15 cellular contexts compared by ENCODE assay signal in the genomic region with DNA sequence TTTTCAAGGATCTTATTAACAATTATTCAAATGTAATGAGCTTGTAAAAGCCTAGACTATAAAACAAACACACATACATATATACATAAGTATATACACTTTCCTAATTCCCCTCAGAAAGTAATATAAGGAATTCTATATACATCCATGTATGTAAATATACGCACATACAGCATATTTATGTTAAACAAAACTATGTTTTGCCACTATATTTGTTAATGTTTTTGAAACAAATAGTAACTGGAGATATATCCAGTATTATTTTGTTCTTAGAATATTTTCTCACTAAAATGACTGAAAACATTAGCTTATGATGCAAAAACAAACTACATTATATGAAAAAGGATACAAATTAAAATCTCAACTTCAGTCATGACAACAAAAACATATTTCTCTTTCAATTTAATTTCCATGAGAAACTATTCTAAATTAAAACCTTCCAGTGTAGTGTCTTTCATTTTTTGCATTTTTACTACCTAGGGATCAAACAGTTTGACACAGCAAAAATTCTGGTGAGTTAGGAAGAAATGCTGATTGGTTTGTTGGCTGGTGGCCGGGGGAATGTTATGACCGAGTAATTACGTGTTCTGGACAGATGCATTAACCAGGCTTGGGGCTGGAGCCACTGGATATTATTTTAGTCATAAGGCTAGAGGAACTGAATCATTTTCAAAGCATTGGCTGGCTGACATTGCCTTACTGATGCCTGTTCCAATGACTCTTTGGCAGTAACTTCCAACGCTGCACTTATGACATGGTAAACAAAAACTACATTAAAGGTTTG.
DNase-seq lines count a peak whose midpoint lies in the region; ATAC-seq, FAIRE-seq and TF ChIP-seq lines count a peak whose summit lies in the region.
"Had no signal": no experiment of that assay in that cellular context is flagged by ENCODE, and none has a peak within 500 bp of the region (broad histone marks: within the 10 kb centered on the region; RNA-seq: fewer than 3 reads in every experiment).

No MANE protein-coding gene starts in this region.

- H3K4me1 Mint-ChIP-seq in WTC11 = no peaks in the 10 kb centered on the region
- H3K4me1 Mint-ChIP-seq: activated naive CD8-positive, alpha-beta T cell treated with anti-CD3 and anti-CD28 coated beads, Interleukin-2, amount 10 ng/mL, durations not matched to agents 7 days and 5 days had no signal

- peak; percentile 88 for FAIRE-seq in G401.6 (lab: Jason Lieb, UNC)

- H3K36me3 Mint-ChIP-seq in WTC11 = no peaks in the 10 kb centered on the region
- H3K36me3 Mint-ChIP-seq: activated naive CD8-positive, alpha-beta T cell treated with anti-CD3 and anti-CD28 coated beads, Interleukin-2, amount 10 ng/mL, durations not matched to agents 7 days and 5 days had no signal

- ATAC-seq in Panc1 = peak; percentile 75
- ATAC-seq in WTC11 = no peak
- no peak for ATAC-seq in GM18517 (IDR thresholded peaks at IDR 0.05; ENCODE audit: unreplicated experiment)
- ATAC-seq: activated CD8-positive, alpha-beta T cell treated with anti-CD3 and anti-CD28 coated beads for 36 hours; left lobe of liver had no signal

- H3K4me1 ChIP-seq in Panc1 (ENCODE audit: control insufficient read depth, insufficient read depth, low read length) = no peaks in the 10 kb centered on the region
- H3K4me1 ChIP-seq in osteoblast (ENCODE audit: insufficient read depth, low read length) = peaks cover 10% of the 10 kb centered on the region
- H3K4me1 ChIP-seq: esophagus muscularis mucosa, parathyroid adenoma had no signal

- CTCF ChIA-PET in Panc1 (lab: Charles Lee) (no interaction called here), WTC11 (lab: Charles Lee) (interaction anchor here (0.6 to 1.1 kb wide), 2 partner anchors 11 to 78 kb away, joined by 3 read pairs; no protein-coding TSS in a partner anchor)

- H4K20me1 ChIP-seq in osteoblast (ENCODE audit: insufficient read depth, low read length) = no peaks in the 10 kb centered on the region

- POLR2A ChIA-PET in Panc1 (lab: Charles Lee) = no interaction called here
- POLR2A ChIA-PET in WTC11 (lab: Charles Lee) = no interaction called here

- H3K27me3 ChIP-seq in Panc1 (ENCODE audit: control insufficient read depth, insufficient read depth, low read length) (no peaks in the 10 kb centered on the region), osteoblast (ENCODE audit: insufficient read depth, low read length) (peaks cover 22% of the 10 kb centered on the region)

- H3K79me2 ChIP-seq in osteoblast (ENCODE audit: insufficient read depth, low read length) = no peaks in the 10 kb centered on the region
- H3K79me2 ChIP-seq: parathyroid adenoma had no signal

- H3K36me3 ChIP-seq in Panc1 (ENCODE audit: control insufficient read depth, insufficient read depth, low read length) (no peaks in the 10 kb centered on the region), osteoblast (ENCODE audit: insufficient read depth, low read length) (no peaks in the 10 kb centered on the region)
- H3K36me3 ChIP-seq: esophagus muscularis mucosa, thoracic aorta had no signal

- H3K9me3 ChIP-seq in Panc1 (ENCODE audit: control insufficient read depth, insufficient read depth, low read depth, low read length) (no peaks in the 10 kb centered on the region), osteoblast (ENCODE audit: low read depth, low read length) (no peaks in the 10 kb centered on the region)
- H3K9me3 ChIP-seq: esophagus muscularis mucosa, thoracic aorta had no signal

- H3K4me2 ChIP-seq in osteoblast (ENCODE audit: insufficient read depth, low read length) = peak overlapping the region; percentile 49

- no peaks in the 10 kb centered on the region for H3K27me3 Mint-ChIP-seq in WTC11 (ENCODE audit: low read depth)

- DNase-seq in Panc1 (ENCODE audit: low read depth, low spot score) = peak; percentile 81
- DNase-seq in coronary artery (ENCODE audit: low spot score) = no peak
- DNase-seq in osteoblast (ENCODE audit: insufficient read length, low spot score, missing footprints) = peak; percentile 49
- DNase-seq in WTC11 (ENCODE audit: low spot score) = no peak
- no peak for DNase-seq in NCI-H524 (lab: John Stamatoyannopoulos, UW)
- no peak for DNase-seq in NCI-H187 (lab: John Stamatoyannopoulos, UW)
- DNase-seq: activated CD8-positive, alpha-beta T cell treated with anti-CD3 and anti-CD28 coated beads for 36 hours; activated naive CD8-positive, alpha-beta T cell treated with anti-CD3 and anti-CD28 coated beads, Interleukin-2, amount 10 ng/mL, durations not matched to agents 7 days and 5 days; NCI-H2029 treated with DMSO at 0.1 percent for 48 hours had no signal

- no peak overlapping the region for H2AFZ ChIP-seq in osteoblast (ENCODE audit: low read length)
- H2AFZ ChIP-seq: parathyroid adenoma had no signal

- in situ Hi-C loops in Panc1 (cut with HindIII; ENCODE audit: low pct_unique_long_range_greater_than_20kb, low sequenced_read_pairs) = no loop called here

- no peak overlapping the region for H3K4me3 Mint-ChIP-seq in WTC11
- H3K4me3 Mint-ChIP-seq: activated CD8-positive, alpha-beta T cell treated with anti-CD3 and anti-CD28 coated beads for 36 hours; activated naive CD8-positive, alpha-beta T cell treated with anti-CD3 and anti-CD28 coated beads, Interleukin-2, amount 10 ng/mL, durations not matched to agents 7 days and 5 days had no signal

- no peak overlapping the region for H3K4me3 ChIP-seq in Panc1 (ENCODE audit: low read depth in 2 of 2, low read length in 2 of 2)
- H3K4me3 ChIP-seq in coronary artery = peak overlapping the region; percentile 8
- no peak overlapping the region for H3K4me3 ChIP-seq in osteoblast (ENCODE audit: insufficient read depth, low read length)
- H3K4me3 ChIP-seq: esophagus muscularis mucosa, thoracic aorta had no signal

- no TSS peak for BruUV-seq in Panc1 (replicated peaks; lab: Mats Ljungman, UMichigan)

- TF ChIP-seq CTCF in Panc1 (IDR thresholded peaks at IDR 0.05) (no peak), coronary artery (IDR thresholded peaks at IDR 0.05) (no peak), osteoblast (IDR thresholded peaks at IDR 0.05; ENCODE audit: extremely low read depth, low read depth, low read length) (no peak), WTC11 (IDR thresholded peaks at IDR 0.05) (no peak)

- H3K27ac Mint-ChIP-seq in WTC11 = no peak overlapping the region
- H3K27ac Mint-ChIP-seq: activated CD8-positive, alpha-beta T cell treated with anti-CD3 and anti-CD28 coated beads for 36 hours; activated naive CD8-positive, alpha-beta T cell treated with anti-CD3 and anti-CD28 coated beads, Interleukin-2, amount 10 ng/mL, durations not matched to agents 7 days and 5 days had no signal

- H3K9me3 Mint-ChIP-seq in WTC11 = no peaks in the 10 kb centered on the region
- H3K9me3 Mint-ChIP-seq: activated CD8-positive, alpha-beta T cell treated with anti-CD3 and anti-CD28 coated beads for 36 hours; activated naive CD8-positive, alpha-beta T cell treated with anti-CD3 and anti-CD28 coated beads, Interleukin-2, amount 10 ng/mL, durations not matched to agents 7 days and 5 days had no signal

- intact Hi-C loops in Panc1 (cut with micrococcal nuclease; ENCODE audit: unreplicated experiment) = no loop called here

- H3K27ac ChIP-seq in Panc1 (ENCODE audit: low read length) (no peak overlapping the region), coronary artery (peak overlapping the region in 1 of 2 donors; percentile 23), osteoblast (ENCODE audit: low read depth, low read length) (no peak overlapping the region)
- H3K27ac ChIP-seq: esophagus muscularis mucosa, parathyroid adenoma, thoracic aorta had no signal

TF ChIP-seq in WTC11, 78 proteins besides CTCF, POLR2A, EP300 and RAD21 (continues in another document):
- TF ChIP-seq CREM (CRISPR knock-in tag; IDR thresholded peaks at IDR 0.05) = no peak
- TF ChIP-seq, protein P1, sequence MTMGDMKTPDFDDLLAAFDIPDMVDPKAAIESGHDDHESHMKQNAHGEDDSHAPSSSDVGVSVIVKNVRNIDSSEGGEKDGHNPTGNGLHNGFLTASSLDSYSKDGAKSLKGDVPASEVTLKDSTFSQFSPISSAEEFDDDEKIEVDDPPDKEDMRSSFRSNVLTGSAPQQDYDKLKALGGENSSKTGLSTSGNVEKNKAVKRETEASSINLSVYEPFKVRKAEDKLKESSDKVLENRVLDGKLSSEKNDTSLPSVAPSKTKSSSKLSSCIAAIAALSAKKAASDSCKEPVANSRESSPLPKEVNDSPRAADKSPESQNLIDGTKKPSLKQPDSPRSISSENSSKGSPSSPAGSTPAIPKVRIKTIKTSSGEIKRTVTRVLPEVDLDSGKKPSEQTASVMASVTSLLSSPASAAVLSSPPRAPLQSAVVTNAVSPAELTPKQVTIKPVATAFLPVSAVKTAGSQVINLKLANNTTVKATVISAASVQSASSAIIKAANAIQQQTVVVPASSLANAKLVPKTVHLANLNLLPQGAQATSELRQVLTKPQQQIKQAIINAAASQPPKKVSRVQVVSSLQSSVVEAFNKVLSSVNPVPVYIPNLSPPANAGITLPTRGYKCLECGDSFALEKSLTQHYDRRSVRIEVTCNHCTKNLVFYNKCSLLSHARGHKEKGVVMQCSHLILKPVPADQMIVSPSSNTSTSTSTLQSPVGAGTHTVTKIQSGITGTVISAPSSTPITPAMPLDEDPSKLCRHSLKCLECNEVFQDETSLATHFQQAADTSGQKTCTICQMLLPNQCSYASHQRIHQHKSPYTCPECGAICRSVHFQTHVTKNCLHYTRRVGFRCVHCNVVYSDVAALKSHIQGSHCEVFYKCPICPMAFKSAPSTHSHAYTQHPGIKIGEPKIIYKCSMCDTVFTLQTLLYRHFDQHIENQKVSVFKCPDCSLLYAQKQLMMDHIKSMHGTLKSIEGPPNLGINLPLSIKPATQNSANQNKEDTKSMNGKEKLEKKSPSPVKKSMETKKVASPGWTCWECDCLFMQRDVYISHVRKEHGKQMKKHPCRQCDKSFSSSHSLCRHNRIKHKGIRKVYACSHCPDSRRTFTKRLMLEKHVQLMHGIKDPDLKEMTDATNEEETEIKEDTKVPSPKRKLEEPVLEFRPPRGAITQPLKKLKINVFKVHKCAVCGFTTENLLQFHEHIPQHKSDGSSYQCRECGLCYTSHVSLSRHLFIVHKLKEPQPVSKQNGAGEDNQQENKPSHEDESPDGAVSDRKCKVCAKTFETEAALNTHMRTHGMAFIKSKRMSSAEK (CRISPR knock-in tag; IDR thresholded peaks at IDR 0.05; ENCODE audit: borderline replicate concordance) = no peak
- TF ChIP-seq NR2C2 (CRISPR knock-in tag; IDR thresholded peaks at IDR 0.05) = no peak
- no peak for TF ChIP-seq ZNF317 (CRISPR knock-in tag; IDR thresholded peaks at IDR 0.05; ENCODE audit: borderline replicate concordance, low read depth)

Comparison
In these comparisons a context has a peak if more than half of its experiments do, and no peak if none do; other contexts are left out.
1. DNase-seq: peak in Panc1 (single experiment) and osteoblast (single experiment); none in coronary artery (single experiment), WTC11 (single experiment), NCI-H524 (0 of 2) and NCI-H187 (0 of 2).